8 cellular contexts compared by ENCODE assay signal in genomic region chr1:66436378-66437135, GRCh38.
DNase-seq lines count a peak whose midpoint lies in the region; ATAC-seq and TF ChIP-seq lines count a peak whose summit lies in the region.

No MANE protein-coding gene starts in this region.

- peak; percentile 35 for DNase-seq in GM10266 (ENCODE audit: extremely low spot score)
- DNase-seq in HT1080 (ENCODE audit: low read depth), result peak; percentile 92
- peak; percentile 80 for DNase-seq in activated CD4-positive, alpha-beta T cell treated with anti-CD3 and anti-CD28 coated beads, Interleukin-2, amount 10 ng/mL, durations not matched to agents 24 days and 14 days
- peak; percentile 87 for DNase-seq in fibroblast of mammary gland (ENCODE audit: low read depth)
- DNase-seq in stimulated activated CD8-positive, alpha-beta memory T cell treated with anti-CD3 and anti-CD28 coated beads, Interleukin-12 subunit alpha, Interleukin-12 subunit beta, amount 100 ng/mL, for 4 hours (ENCODE audit: low read depth), result peak; percentile 2
- no peak for DNase-seq in medulla oblongata (ENCODE audit: extremely low spot score)
- DNase-seq in DMS79 (lab: John Stamatoyannopoulos, UW), result no peak

- H3K27ac Mint-ChIP-seq in activated CD4-positive, alpha-beta T cell treated with anti-CD3 and anti-CD28 coated beads, Interleukin-2, amount 10 ng/mL, durations not matched to agents 24 days and 14 days, result peak overlapping the region; percentile 7

- peak; percentile 45 for TF ChIP-seq CTCF in GM10266 (IDR thresholded peaks at IDR 0.05; ENCODE audit: control insufficient read depth, insufficient read depth, low read depth, missing control alignments)
- peak; percentile 55 for TF ChIP-seq CTCF in fibroblast of mammary gland (conservative IDR thresholded peaks at IDR 0.05; ENCODE audit: control insufficient read depth, insufficient read depth, low read depth, low read length)

- no peaks in the 10 kb centered on the region for H3K36me3 Mint-ChIP-seq in activated CD4-positive, alpha-beta T cell treated with anti-CD3 and anti-CD28 coated beads, Interleukin-2, amount 10 ng/mL, durations not matched to agents 24 days and 14 days (ENCODE audit: low read depth)

- H3K27me3 Mint-ChIP-seq in activated CD4-positive, alpha-beta T cell treated with anti-CD3 and anti-CD28 coated beads, Interleukin-2, amount 10 ng/mL, durations not matched to agents 24 days and 14 days, result no peaks in the 10 kb centered on the region

- H3K4me3 ChIP-seq in fibroblast of mammary gland (ENCODE audit: control insufficient read depth, low read depth, low read length), result no peak overlapping the region

- H3K9me3 Mint-ChIP-seq in activated CD4-positive, alpha-beta T cell treated with anti-CD3 and anti-CD28 coated beads, Interleukin-2, amount 10 ng/mL, durations not matched to agents 24 days and 14 days, result peaks cover 7% of the 10 kb centered on the region

- H3K4me3 Mint-ChIP-seq in activated CD4-positive, alpha-beta T cell treated with anti-CD3 and anti-CD28 coated beads, Interleukin-2, amount 10 ng/mL, durations not matched to agents 24 days and 14 days, result no peak overlapping the region

- H3K4me1 Mint-ChIP-seq in activated CD4-positive, alpha-beta T cell treated with anti-CD3 and anti-CD28 coated beads, Interleukin-2, amount 10 ng/mL, durations not matched to agents 24 days and 14 days, result peaks cover 33% of the 10 kb centered on the region

- intact Hi-C loops in activated CD4-positive, alpha-beta T cell treated with anti-CD3 and anti-CD28 coated beads, Interleukin-2, amount 10 ng/mL, durations not matched to agents 24 days and 14 days (cut with micrococcal nuclease), result loop anchor here (1.0 to 5.0 kb wide), 6 partner anchors 36 to 624 kb away; no protein-coding TSS in a partner anchor

- ATAC-seq in GM21619 (IDR thresholded peaks at IDR 0.05; ENCODE audit: unreplicated experiment), result peak; percentile 53

Comparison
In these comparisons a context has a peak if more than half of its experiments do, and no peak if none do; other contexts are left out.
1. DNase-seq: peak in GM10266 (single experiment), HT1080 (single experiment), activated CD4-positive, alpha-beta T cell treated with anti-CD3 and anti-CD28 coated beads, Interleukin-2, amount 10 ng/mL, durations not matched to agents 24 days and 14 days (single experiment), fibroblast of mammary gland (single experiment) and stimulated activated CD8-positive, alpha-beta memory T cell treated with anti-CD3 and anti-CD28 coated beads, Interleukin-12 subunit alpha, Interleukin-12 subunit beta, amount 100 ng/mL, for 4 hours (single experiment); none in medulla oblongata (single experiment) and DMS79 (single experiment).